Comparison of ENCODE assay signal across 10 cellular contexts in the genomic region with DNA sequence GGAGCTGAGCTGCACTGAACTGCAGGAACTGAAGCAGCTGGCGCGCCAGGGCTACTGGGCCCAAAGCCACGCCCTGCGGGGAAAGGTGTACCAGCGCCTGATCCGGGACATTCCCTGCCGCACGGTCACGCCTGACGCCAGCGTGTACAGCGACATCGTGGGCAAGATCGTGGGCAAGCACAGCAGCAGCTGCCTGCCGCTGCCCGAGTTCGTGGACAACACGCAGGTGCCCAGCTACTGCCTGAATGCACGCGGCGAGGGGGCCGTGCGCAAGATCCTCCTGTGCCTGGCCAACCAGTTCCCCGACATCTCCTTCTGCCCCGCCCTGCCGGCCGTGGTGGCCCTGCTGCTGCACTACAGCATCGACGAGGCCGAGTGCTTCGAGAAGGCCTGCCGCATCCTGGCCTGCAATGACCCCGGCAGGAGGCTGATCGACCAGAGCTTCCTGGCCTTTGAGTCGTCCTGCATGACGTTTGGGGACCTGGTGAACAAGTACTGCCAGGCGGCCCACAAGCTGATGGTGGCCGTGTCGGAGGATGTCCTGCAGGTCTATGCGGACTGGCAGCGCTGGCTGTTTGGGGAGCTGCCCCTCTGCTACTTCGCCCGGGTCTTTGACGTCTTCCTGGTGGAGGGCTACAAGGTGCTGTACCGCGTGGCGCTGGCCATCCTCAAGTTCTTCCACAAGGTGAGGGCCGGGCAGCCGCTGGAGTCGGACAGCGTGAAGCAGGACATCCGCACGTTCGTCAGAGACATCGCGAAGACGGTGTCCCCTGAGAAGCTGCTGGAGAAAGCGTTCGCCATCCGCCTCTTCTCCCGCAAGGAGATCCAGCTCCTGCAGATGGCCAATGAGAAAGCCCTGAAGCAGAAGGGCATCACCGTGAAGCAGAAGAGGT. TPM values are rescaled to one million over a fixed set of nuclear protein-coding genes. Genes with fewer than 3 reads are reported as not detected.
"Had no signal": no experiment of that assay in that cellular context is flagged by ENCODE, and none has a peak within 500 bp of the region (broad histone marks: within the 10 kb centered on the region; RNA-seq: fewer than 3 reads in every experiment).

No MANE protein-coding gene starts in this region.

- H3K27me3 ChIP-seq: colonic mucosa, tibial artery, vagina had no signal

- H3K4me3 ChIP-seq: colonic mucosa, tibial artery, vagina had no signal

- H3K9me3 ChIP-seq: colonic mucosa, tibial artery, vagina had no signal

- H3K36me3 ChIP-seq: colonic mucosa had no signal

- H3K9me3 Mint-ChIP-seq: activated naive CD4-positive, alpha-beta T cell treated with anti-CD3 and anti-CD28 coated beads, Interleukin-2, amount 10 ng/mL, durations not matched to agents 7 days and 5 days; stimulated activated effector memory CD8-positive, alpha-beta T cell treated with anti-CD3 and anti-CD28 coated beads, Interleukin-12 subunit alpha, Interleukin-12 subunit beta, amount 100 ng/mL, for 72 hours had no signal

- H3K36me3 Mint-ChIP-seq: activated naive CD4-positive, alpha-beta T cell treated with anti-CD3 and anti-CD28 coated beads, Interleukin-2, amount 10 ng/mL, durations not matched to agents 7 days and 5 days had no signal

- DNase-seq: activated CD4-positive, alpha-beta T cell treated with anti-CD3 and anti-CD28 coated beads, Interleukin-2, amount 50 U/mL, for 48 hours; activated naive CD4-positive, alpha-beta T cell treated with anti-CD3 and anti-CD28 coated beads, Interleukin-2, amount 10 ng/mL, durations not matched to agents 7 days and 5 days; colonic mucosa; hippocampal formation; tibial artery had no signal

- H3K27ac ChIP-seq: colonic mucosa, tibial artery, vagina had no signal

- H3K27me3 Mint-ChIP-seq: activated naive CD4-positive, alpha-beta T cell treated with anti-CD3 and anti-CD28 coated beads, Interleukin-2, amount 10 ng/mL, durations not matched to agents 7 days and 5 days had no signal

- ATAC-seq: stimulated activated effector memory CD8-positive, alpha-beta T cell treated with anti-CD3 and anti-CD28 coated beads, Interleukin-12 subunit alpha, Interleukin-12 subunit beta, amount 100 ng/mL, for 72 hours had no signal

- H3K4me1 Mint-ChIP-seq: activated naive CD4-positive, alpha-beta T cell treated with anti-CD3 and anti-CD28 coated beads, Interleukin-2, amount 10 ng/mL, durations not matched to agents 7 days and 5 days; stimulated activated effector memory CD8-positive, alpha-beta T cell treated with anti-CD3 and anti-CD28 coated beads, Interleukin-12 subunit alpha, Interleukin-12 subunit beta, amount 100 ng/mL, for 72 hours had no signal

- H3K4me3 Mint-ChIP-seq: activated naive CD4-positive, alpha-beta T cell treated with anti-CD3 and anti-CD28 coated beads, Interleukin-2, amount 10 ng/mL, durations not matched to agents 7 days and 5 days; stimulated activated effector memory CD8-positive, alpha-beta T cell treated with anti-CD3 and anti-CD28 coated beads, Interleukin-12 subunit alpha, Interleukin-12 subunit beta, amount 100 ng/mL, for 72 hours had no signal

- H3K27ac Mint-ChIP-seq: activated naive CD4-positive, alpha-beta T cell treated with anti-CD3 and anti-CD28 coated beads, Interleukin-2, amount 10 ng/mL, durations not matched to agents 7 days and 5 days; stimulated activated effector memory CD8-positive, alpha-beta T cell treated with anti-CD3 and anti-CD28 coated beads, Interleukin-12 subunit alpha, Interleukin-12 subunit beta, amount 100 ng/mL, for 72 hours had no signal

RNA-seq across cellular contexts. Expression of a gene that starts 25.4 kb away (rescaled TPM):
- total RNA-seq: colonic mucosa; T-helper 1 cell treated with Interleukin-12 subunit alpha and Interleukin-12 subunit beta and Interleukin-4 antibody, amounts not matched to agents 30 ng/mL and 1 ng/mL, for 36 hours; vagina had no signal

RNA-seq across cellular contexts. Expression of a gene that starts 34.7 kb away (rescaled TPM):
- total RNA-seq: kidney epithelial cell, osteocyte, vagina had no signal
